ENCODE assay signal across 9 cellular contexts in genomic region chr20:51700809-51701285, GRCh38.
DNase-seq lines count a peak whose midpoint lies in the region; ATAC-seq, FAIRE-seq and TF ChIP-seq lines count a peak whose summit lies in the region.
"Had no signal": no experiment of that assay in that cellular context is flagged by ENCODE, and none has a peak within 500 bp of the region (broad histone marks: within the 10 kb centered on the region; RNA-seq: fewer than 3 reads in every experiment).

No MANE protein-coding gene starts in this region.

- DNase-seq in GM03348 (ENCODE audit: low spot score) (peak; percentile 70), WTC11 (ENCODE audit: low spot score) (peak; percentile 35), keratinocyte (ENCODE audit: low read depth, low spot score) (no peak), urothelium cell line (ENCODE audit: low spot score) (peak; percentile 64)
- DNase-seq in stimulated activated effector memory CD8-positive, alpha-beta T cell treated with anti-CD3 and anti-CD28 coated beads, Interleukin-12 subunit alpha, Interleukin-12 subunit beta, amount 100 ng/mL, for 72 hours (ENCODE audit: low spot score in 2 of 2): no peak

- no peak overlapping the region for H3K27ac ChIP-seq in keratinocyte (ENCODE audit: control insufficient read depth, insufficient read depth, low read length)
- H3K27ac ChIP-seq: neutrophil had no signal

- peak; percentile 71 for TF ChIP-seq CTCF in WTC11 (IDR thresholded peaks at IDR 0.05)
- TF ChIP-seq CTCF in keratinocyte (optimal IDR thresholded peaks at IDR 0.05 in 1 of 3, IDR thresholded peaks at IDR 0.05 in 1 of 3, conservative IDR thresholded peaks at IDR 0.05 in 1 of 3; ENCODE audit: extremely low read depth in 1 of 3, insufficient read depth in 2 of 3, low read length in 3 of 3): peak; percentile 56 to 68 (median 58)

- CTCF ChIA-PET in WTC11 (lab: Charles Lee): interaction anchor here (0.6 to 1.8 kb wide), 47 partner anchors 10 to 713 kb away, joined by 3 to 21 read pairs (median 5); no protein-coding TSS in a partner anchor

- no peaks in the 10 kb centered on the region for H3K27me3 ChIP-seq in keratinocyte (ENCODE audit: control insufficient read depth, extremely low read depth, insufficient read depth, low read length)

- no peaks in the 10 kb centered on the region for H3K9me3 Mint-ChIP-seq in WTC11
- no peaks in the 10 kb centered on the region for H3K9me3 Mint-ChIP-seq in stimulated activated effector memory CD8-positive, alpha-beta T cell treated with anti-CD3 and anti-CD28 coated beads, Interleukin-12 subunit alpha, Interleukin-12 subunit beta, amount 100 ng/mL, for 72 hours

- dilution Hi-C loops in keratinocyte (cut with MboI; ENCODE audit: extremely low pct_ligation_motif_present, low sequenced_read_pairs): no loop called here

- peak; percentile 49 for TF ChIP-seq RAD21 in Ishikawa (IDR thresholded peaks at IDR 0.05; ENCODE audit: low read depth)

- POLR2A ChIA-PET in WTC11 (lab: Charles Lee): interaction anchor here (0.6 kb wide), 2 partner anchors 228 to 321 kb away, joined by 4 to 6 read pairs; no protein-coding TSS in a partner anchor

- peaks cover 77% of the 10 kb centered on the region for H3K4me1 Mint-ChIP-seq in WTC11
- peaks cover 6% of the 10 kb centered on the region for H3K4me1 Mint-ChIP-seq in stimulated activated effector memory CD8-positive, alpha-beta T cell treated with anti-CD3 and anti-CD28 coated beads, Interleukin-12 subunit alpha, Interleukin-12 subunit beta, amount 100 ng/mL, for 72 hours

- FAIRE-seq in keratinocyte (lab: Jason Lieb, UNC) (peak; percentile 68), urothelium cell line (lab: Jason Lieb, UNC) (peak; percentile 9)

- no peaks in the 10 kb centered on the region for H3K36me3 ChIP-seq in keratinocyte (ENCODE audit: control insufficient read depth in 2 of 2, extremely low read depth in 1 of 2, insufficient read depth in 2 of 2, low read length in 2 of 2)
- H3K36me3 ChIP-seq: neutrophil had no signal

- no peaks in the 10 kb centered on the region for H3K9me3 ChIP-seq in keratinocyte (ENCODE audit: control insufficient read depth, low read depth, low read length)
- H3K9me3 ChIP-seq: neutrophil had no signal

- no peaks in the 10 kb centered on the region for H3K9me1 ChIP-seq in keratinocyte (ENCODE audit: control insufficient read depth, extremely low read depth, insufficient read depth, low read length)

- H3K27ac Mint-ChIP-seq in WTC11: no peak overlapping the region
- no peak overlapping the region for H3K27ac Mint-ChIP-seq in stimulated activated effector memory CD8-positive, alpha-beta T cell treated with anti-CD3 and anti-CD28 coated beads, Interleukin-12 subunit alpha, Interleukin-12 subunit beta, amount 100 ng/mL, for 72 hours

- no peaks in the 10 kb centered on the region for H3K27me3 Mint-ChIP-seq in WTC11 (ENCODE audit: low read depth)

- H2AFZ ChIP-seq in keratinocyte (ENCODE audit: control insufficient read depth, low read length): no peak overlapping the region

- no peaks in the 10 kb centered on the region for H4K20me1 ChIP-seq in keratinocyte (ENCODE audit: control insufficient read depth, extremely low read depth, insufficient read depth, low read length)

- H3K79me2 ChIP-seq in keratinocyte (ENCODE audit: control insufficient read depth, insufficient read depth, low read length): no peaks in the 10 kb centered on the region

- no peak overlapping the region for H3K4me2 ChIP-seq in keratinocyte (ENCODE audit: control insufficient read depth, extremely low read depth, insufficient read depth, low read depth, low read length)

- no peak overlapping the region for H3K9ac ChIP-seq in keratinocyte (ENCODE audit: control insufficient read depth, extremely low read depth, insufficient read depth, low read length)

- no peak for TF ChIP-seq EP300 in Ishikawa (IDR thresholded peaks at IDR 0.05; ENCODE audit: borderline replicate concordance)

- H3K4me1 ChIP-seq in keratinocyte (ENCODE audit: control insufficient read depth, extremely low read depth, insufficient read depth, low read length): peaks cover 16% of the 10 kb centered on the region

- no peaks in the 10 kb centered on the region for H3K36me3 Mint-ChIP-seq in WTC11
- H3K36me3 Mint-ChIP-seq in stimulated activated effector memory CD8-positive, alpha-beta T cell treated with anti-CD3 and anti-CD28 coated beads, Interleukin-12 subunit alpha, Interleukin-12 subunit beta, amount 100 ng/mL, for 72 hours: no peaks in the 10 kb centered on the region

- H3K4me3 ChIP-seq in keratinocyte (ENCODE audit: control insufficient read depth in 2 of 3, extremely low read depth in 1 of 3, insufficient read depth in 2 of 3, low read depth in 1 of 3, low read length in 3 of 3): no peak overlapping the region

- H3K4me3 Mint-ChIP-seq in WTC11: no peak overlapping the region
- no peak overlapping the region for H3K4me3 Mint-ChIP-seq in stimulated activated effector memory CD8-positive, alpha-beta T cell treated with anti-CD3 and anti-CD28 coated beads, Interleukin-12 subunit alpha, Interleukin-12 subunit beta, amount 100 ng/mL, for 72 hours

- ATAC-seq in WTC11: peak; percentile 61
- ATAC-seq in GM21360 (IDR thresholded peaks at IDR 0.05; ENCODE audit: unreplicated experiment): no peak
- ATAC-seq in stimulated activated effector memory CD8-positive, alpha-beta T cell treated with anti-CD3 and anti-CD28 coated beads, Interleukin-12 subunit alpha, Interleukin-12 subunit beta, amount 100 ng/mL, for 72 hours: no peak
- no peak for ATAC-seq in GM19328 (IDR thresholded peaks at IDR 0.05; ENCODE audit: unreplicated experiment)

TF ChIP-seq in Ishikawa, 13 proteins besides CTCF, POLR2A, EP300 and RAD21 (continues in another document):
- TF ChIP-seq CREB1 (IDR thresholded peaks at IDR 0.05; ENCODE audit: low read depth) (no peak), ZBTB7A (IDR thresholded peaks at IDR 0.05; ENCODE audit: low read depth) (no peak), MAX (IDR thresholded peaks at IDR 0.05) (no peak), TAF1 (IDR thresholded peaks at IDR 0.05; ENCODE audit: low read depth) (no peak), YY1 (IDR thresholded peaks at IDR 0.05; ENCODE audit: low read depth) (no peak), EGR1 (IDR thresholded peaks at IDR 0.05) (no peak), CEBPB (IDR thresholded peaks at IDR 0.05) (no peak), TCF12 (IDR thresholded peaks at IDR 0.05; ENCODE audit: low read depth) (no peak)

TF ChIP-seq in WTC11, 78 proteins besides CTCF, POLR2A, EP300 and RAD21 (continues in another document):
- TF ChIP-seq ATF3 (CRISPR knock-in tag; conservative IDR thresholded peaks at IDR 0.05) (no peak), USF1 (CRISPR knock-in tag; IDR thresholded peaks at IDR 0.05) (no peak), EMX1 (CRISPR knock-in tag; IDR thresholded peaks at IDR 0.05) (no peak), PRDM15 (CRISPR knock-in tag; IDR thresholded peaks at IDR 0.05) (no peak), HMGA2 (CRISPR knock-in tag; IDR thresholded peaks at IDR 0.05) (no peak), NFYB (CRISPR knock-in tag; conservative IDR thresholded peaks at IDR 0.05; ENCODE audit: low read depth) (no peak), ZNF219 (CRISPR knock-in tag; IDR thresholded peaks at IDR 0.05; ENCODE audit: borderline replicate concordance) (no peak)

Comparison
In these comparisons a context has a peak if more than half of its experiments do, and no peak if none do; other contexts are left out.
1. DNase-seq: peak in GM03348 (single experiment), WTC11 (single experiment) and urothelium cell line (single experiment); none in keratinocyte (single experiment) and stimulated activated effector memory CD8-positive, alpha-beta T cell treated with anti-CD3 and anti-CD28 coated beads, Interleukin-12 subunit alpha, Interleukin-12 subunit beta, amount 100 ng/mL, for 72 hours (0 of 2).